Comparison of ENCODE assay signal across 1 cellular context in the genomic region with DNA sequence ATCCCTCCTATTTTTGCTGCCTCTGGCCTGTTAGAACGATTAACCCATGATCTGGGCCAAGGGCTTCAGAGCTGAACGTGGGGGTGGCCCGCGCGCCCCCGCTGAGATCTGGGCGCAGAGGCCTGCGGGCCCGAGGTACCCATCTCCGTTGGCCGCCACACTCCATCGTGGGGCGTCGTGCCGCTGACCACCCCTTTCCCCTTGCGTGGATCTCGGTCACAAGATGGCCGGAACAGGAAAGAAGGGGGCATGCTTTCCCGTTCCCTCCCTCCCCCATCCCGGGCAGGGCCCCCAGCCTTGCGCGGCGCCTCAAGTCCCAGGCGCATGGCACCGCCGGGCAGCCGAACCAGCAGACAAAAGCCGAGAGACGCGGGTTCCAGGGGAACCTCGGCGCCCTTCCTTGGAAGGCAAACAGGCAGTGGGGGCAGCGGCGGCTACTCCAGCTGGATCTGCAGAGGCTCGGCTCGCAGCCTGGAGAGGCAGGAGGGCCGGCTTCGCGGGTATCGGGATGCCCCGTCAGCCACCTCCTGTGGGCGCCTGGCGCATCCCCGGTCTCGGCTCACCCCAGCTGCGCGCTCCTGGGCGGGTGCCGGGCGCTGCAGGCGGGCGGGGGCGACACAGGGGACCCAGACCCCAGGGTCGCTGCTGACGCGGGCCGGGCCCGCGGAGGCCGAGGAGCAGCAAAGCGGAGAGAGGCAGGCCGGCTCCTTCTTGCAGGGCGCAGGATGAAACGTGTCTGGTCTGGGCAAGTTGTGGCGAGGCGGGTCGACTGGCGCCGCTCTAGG.
TF ChIP-seq lines count a peak whose summit lies in the region.

No MANE protein-coding gene starts in this region.

TF ChIP-seq in HEK293, 187 proteins besides CTCF, POLR2A, EP300 and RAD21 (continued from another document):
- TF ChIP-seq, protein P1, sequence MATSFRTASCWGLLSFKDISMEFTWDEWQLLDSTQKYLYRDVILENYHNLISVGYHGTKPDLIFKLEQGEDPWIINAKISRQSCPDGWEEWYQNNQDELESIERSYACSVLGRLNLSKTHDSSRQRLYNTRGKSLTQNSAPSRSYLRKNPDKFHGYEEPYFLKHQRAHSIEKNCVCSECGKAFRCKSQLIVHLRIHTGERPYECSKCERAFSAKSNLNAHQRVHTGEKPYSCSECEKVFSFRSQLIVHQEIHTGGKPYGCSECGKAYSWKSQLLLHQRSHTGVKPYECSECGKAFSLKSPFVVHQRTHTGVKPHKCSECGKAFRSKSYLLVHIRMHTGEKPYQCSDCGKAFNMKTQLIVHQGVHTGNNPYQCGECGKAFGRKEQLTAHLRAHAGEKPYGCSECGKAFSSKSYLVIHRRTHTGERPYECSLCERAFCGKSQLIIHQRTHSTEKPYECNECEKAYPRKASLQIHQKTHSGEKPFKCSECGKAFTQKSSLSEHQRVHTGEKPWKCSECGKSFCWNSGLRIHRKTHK (tag by site-specific recombination; IDR thresholded peaks at IDR 0.05), result no peak
- TF ChIP-seq ZNF585B (tag by site-specific recombination; IDR thresholded peaks at IDR 0.05) (no peak), ZEB2 (tag by site-specific recombination; IDR thresholded peaks at IDR 0.05) (peak; percentile 46; the same call in 1 of the 2 replicates), SP3 (tag by site-specific recombination; IDR thresholded peaks at IDR 0.05) (0 out of 2 replicates have a peak, but pooled peaks have one; percentile 19), SP7 (tag by site-specific recombination; IDR thresholded peaks at IDR 0.05) (no peak), KLF16 (tag by site-specific recombination; IDR thresholded peaks at IDR 0.05) (no peak), ZBTB21 (tag by site-specific recombination; IDR thresholded peaks at IDR 0.05) (no peak)
